Comparison of ENCODE assay signal across 8 cellular contexts in genomic region chr16:29594269-29594925, GRCh38.
DNase-seq lines count a peak whose midpoint lies in the region; ATAC-seq, FAIRE-seq and TF ChIP-seq lines count a peak whose summit lies in the region.
"Not testable (repeated sequence)": the region's sequence is repeated elsewhere in the genome, so short reads cannot be mapped to it uniquely, and the experiment has no call there.

No MANE protein-coding gene starts in this region.

- H3K4me3 ChIP-seq in AG10803 (ENCODE audit: low read length) (peak overlapping the region; percentile 69), small intestine (ENCODE audit: low read depth in 1 of 2, low read length in 2 of 2) (peak overlapping the region; percentile 65 to 69)

- not testable (repeated sequence) for H3K27me3 ChIP-seq in small intestine (ENCODE audit: control insufficient read depth in 2 of 2, insufficient read depth in 2 of 2, low read length in 2 of 2)

- H3K4me1 ChIP-seq in small intestine (ENCODE audit: control insufficient read depth in 2 of 2, insufficient read depth in 1 of 2, low read depth in 1 of 2, low read length in 1 of 2), result not testable (repeated sequence)

- peak overlapping the region; percentile 95 to 97 for H3K27ac ChIP-seq in small intestine (ENCODE audit: low read depth in 1 of 2, low read length in 1 of 2)

- not testable (repeated sequence) for H3K9me3 ChIP-seq in small intestine (ENCODE audit: control insufficient read depth, low read depth)

- ATAC-seq in GM19397 (IDR thresholded peaks at IDR 0.05; ENCODE audit: unreplicated experiment), result peak; percentile 41
- ATAC-seq in HG03095 (IDR thresholded peaks at IDR 0.05; ENCODE audit: unreplicated experiment), result peak; percentile 36
- peak; percentile 64 for ATAC-seq in left colon

- not testable (repeated sequence) for FAIRE-seq in small intestine (lab: Jason Lieb, UNC)

- not testable (repeated sequence) for TF ChIP-seq CTCF in AG10803 (conservative IDR thresholded peaks at IDR 0.05; ENCODE audit: low read length)

- DNase-seq in AG10803 (ENCODE audit: low read depth) (peak; percentile 39), NCI-H226 (peak; percentile 10), dermis blood vessel endothelial cell (peak; percentile 54), left colon (peak; percentile 74 to 77), small intestine (peak; percentile 78)
- peak; percentile 51 for DNase-seq in activated CD4-positive, alpha-beta T cell treated with anti-CD3 and anti-CD28 coated beads, Interleukin-2, amount 50 U/mL, for 1 hour

- H3K36me3 ChIP-seq in small intestine (ENCODE audit: control insufficient read depth in 2 of 2, insufficient read depth in 2 of 2, low read length in 2 of 2), result not testable (repeated sequence)

- intact Hi-C loops in left colon (cut with DNase I, micrococcal nuclease), result not testable (repeated sequence)

- WGBS in small intestine, 3 donors, result 0% methylated on average over 4 to 19 of the region's 38 CpGs

Comparison
In these comparisons a context has a peak if more than half of its experiments do, and no peak if none do; other contexts are left out.
1. Peak in every context shown above with its lines: DNase-seq, ATAC-seq, H3K4me3 ChIP-seq and H3K27ac ChIP-seq.
2. DNase-seq: peak in every context shown above with its lines; median percentile 78 in small intestine; 76 in left colon; 54 in dermis blood vessel endothelial cell; 51 in activated CD4-positive, alpha-beta T cell treated with anti-CD3 and anti-CD28 coated beads, Interleukin-2, amount 50 U/mL, for 1 hour; 39 in AG10803; 10 in NCI-H226.